Comparison of ENCODE assay signal across 16 cellular contexts in the genomic region with DNA sequence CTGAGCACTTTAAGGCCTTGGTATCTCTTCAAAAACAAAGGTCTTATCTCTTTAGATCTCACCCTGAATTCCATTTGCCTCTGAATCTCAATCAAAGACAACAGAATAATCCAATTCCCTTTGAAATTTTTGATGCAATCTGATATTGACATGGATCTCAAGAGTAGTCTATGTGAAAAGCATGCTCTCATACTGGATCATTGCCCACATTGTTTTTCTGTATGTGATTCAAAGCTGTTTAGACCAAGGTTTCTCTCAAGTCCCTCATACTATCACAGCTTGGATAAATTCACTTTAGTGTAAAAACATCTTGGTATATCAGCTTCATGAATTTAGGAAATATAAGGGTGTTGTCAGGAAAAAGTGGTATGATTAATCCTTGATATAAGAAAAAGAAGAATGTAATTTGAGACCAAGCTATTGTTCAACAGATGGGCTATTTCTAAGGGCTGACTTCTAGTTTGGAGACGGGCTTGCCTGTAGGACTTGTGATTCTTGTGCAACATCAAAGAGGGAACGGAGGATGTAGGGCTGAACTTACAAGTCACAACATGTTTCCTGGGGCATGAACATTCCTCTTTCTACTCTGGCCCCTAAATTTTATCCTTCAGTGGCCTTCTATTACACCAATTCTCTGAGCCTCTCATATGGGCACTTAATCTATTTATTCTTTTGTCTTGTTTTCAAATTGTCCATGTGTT.
A peak's percentile ranks its signal among the peaks of the same experiment; 100 is the strongest.
DNase-seq lines count a peak whose midpoint lies in the region; ATAC-seq and TF ChIP-seq lines count a peak whose summit lies in the region.
"Had no signal": no experiment of that assay in that cellular context is flagged by ENCODE, and none has a peak within 500 bp of the region (broad histone marks: within the 10 kb centered on the region; RNA-seq: fewer than 3 reads in every experiment).

No MANE protein-coding gene starts in this region.

- TF ChIP-seq RAD21 in HCT116 (IDR thresholded peaks at IDR 0.05; ENCODE audit: low read depth) = no peak

- H3K9me2 ChIP-seq in HCT116 (ENCODE audit: insufficient read depth) = no peaks in the 10 kb centered on the region

- TF ChIP-seq CTCF in HCT116 (IDR thresholded peaks at IDR 0.05 in 2 of 3, conservative IDR thresholded peaks at IDR 0.05 in 1 of 3; ENCODE audit: borderline replicate concordance in 1 of 3, insufficient read depth in 1 of 3, low read depth in 2 of 3, low read length in 2 of 3) (no peak), choroid plexus epithelial cell (conservative IDR thresholded peaks at IDR 0.05; ENCODE audit: low read depth, low read length) (no peak), nephron progenitor cell (IDR thresholded peaks at IDR 0.05) (no peak)

- H2AFZ ChIP-seq in HCT116 (ENCODE audit: low read depth, low read length, poor library complexity, severe bottlenecking) = peak overlapping the region; percentile 6

- no peaks in the 10 kb centered on the region for H3K79me2 ChIP-seq in HCT116 (ENCODE audit: insufficient read depth, low read length)

- no peaks in the 10 kb centered on the region for H3K9me3 Mint-ChIP-seq in nephron progenitor cell
- H3K9me3 Mint-ChIP-seq: activated T-helper 17 cell treated with anti-CD3 and anti-CD28 coated beads, Interleukin-2, amount 50 U/mL, for 72 hours; immature natural killer cell had no signal

- H3K27me3 Mint-ChIP-seq in nephron progenitor cell (ENCODE audit: low read depth, poor library complexity) = peaks cover 3% of the 10 kb centered on the region
- H3K27me3 Mint-ChIP-seq: activated T-helper 17 cell treated with anti-CD3 and anti-CD28 coated beads, Interleukin-2, amount 50 U/mL, for 72 hours had no signal

- no peak for ATAC-seq in HCT116
- ATAC-seq in HG03521 (IDR thresholded peaks at IDR 0.05; ENCODE audit: unreplicated experiment) = no peak
- no peak for ATAC-seq in HG02852 (IDR thresholded peaks at IDR 0.05; ENCODE audit: unreplicated experiment)
- ATAC-seq: activated T-helper 17 cell treated with anti-CD3 and anti-CD28 coated beads, Interleukin-2, amount 50 U/mL, for 72 hours; body of pancreas; right cardiac atrium had no signal

- POLR2A ChIA-PET in HCT116 (lab: Charles Lee) = no interaction called here

- no peak overlapping the region for H3K27ac ChIP-seq in HCT116 (ENCODE audit: low read depth, low read length)
- H3K27ac ChIP-seq: body of pancreas, SJSA1 had no signal

- H3K9me3 ChIP-seq in HCT116 (ENCODE audit: control insufficient read depth in 1 of 2, insufficient read depth in 1 of 2, low read depth in 1 of 2, low read length in 2 of 2) = no peaks in the 10 kb centered on the region
- H3K9me3 ChIP-seq: body of pancreas, MG63, SJSA1 had no signal

- RAD21 ChIA-PET in HCT116 (lab: Charles Lee; ENCODE audit: low non-redundant PET in 1 of 2, low total read pairs in 2 of 2, uncharacterized antibody in 2 of 2, unreplicated experiment in 2 of 2) = no interaction called here

- BruUV-seq in HCT116 (replicated peaks; lab: Mats Ljungman, UMichigan) = no TSS peak

- H3K27ac Mint-ChIP-seq in nephron progenitor cell = peak overlapping the region; percentile 73
- H3K27ac Mint-ChIP-seq: activated T-helper 17 cell treated with anti-CD3 and anti-CD28 coated beads, Interleukin-2, amount 50 U/mL, for 72 hours; immature natural killer cell had no signal

- no peaks in the 10 kb centered on the region for H3K27me3 ChIP-seq in HCT116 (ENCODE audit: insufficient read depth, low read length)
- H3K27me3 ChIP-seq: body of pancreas, MG63, SJSA1 had no signal

- no peak overlapping the region for H3K4me3 Mint-ChIP-seq in nephron progenitor cell
- H3K4me3 Mint-ChIP-seq: activated T-helper 17 cell treated with anti-CD3 and anti-CD28 coated beads, Interleukin-2, amount 50 U/mL, for 72 hours; immature natural killer cell had no signal

- no peaks in the 10 kb centered on the region for H3K4me1 ChIP-seq in HCT116 (ENCODE audit: control insufficient read depth in 1 of 2, insufficient read depth in 2 of 2, low read length in 2 of 2)
- H3K4me1 ChIP-seq: body of pancreas had no signal

- no peak for TF ChIP-seq POLR2A in HCT116 (IDR thresholded peaks at IDR 0.05; ENCODE audit: borderline replicate concordance, extremely low read depth, insufficient read depth, insufficient read length)

- CTCF ChIA-PET in HCT116 (lab: Charles Lee) = no interaction called here

- no peak for DNase-seq in HCT116 (ENCODE audit: low read depth, low spot score)
- DNase-seq in NCI-H524 (lab: John Stamatoyannopoulos, UW) = peak; percentile 23 to 68
- peak; percentile 90 for DNase-seq in choroid plexus epithelial cell (ENCODE audit: low read depth)
- DNase-seq in nephron progenitor cell = no peak
- no peak for DNase-seq in stimulated activated CD4-positive, alpha-beta T cell treated with anti-CD3 and anti-CD28 coated beads, Interleukin-2, amount 100 ng/mL, for 48 hours
- DNase-seq in NCI-H1436 (lab: John Stamatoyannopoulos, UW) = no peak
- DNase-seq: activated CD4-positive, alpha-beta T cell treated with anti-CD3 and anti-CD28 coated beads for 48 hours; immature natural killer cell; MG63; NCI-H526; right cardiac atrium had no signal

- H3K4me1 Mint-ChIP-seq in nephron progenitor cell = peaks cover 36% of the 10 kb centered on the region
- H3K4me1 Mint-ChIP-seq: activated T-helper 17 cell treated with anti-CD3 and anti-CD28 coated beads, Interleukin-2, amount 50 U/mL, for 72 hours; immature natural killer cell had no signal

- H3K4me2 ChIP-seq in HCT116 (ENCODE audit: low read length) = no peak overlapping the region

- H3K4me3 ChIP-seq in HCT116 (replicated peaks in 1 of 2; ENCODE audit: low read depth in 1 of 2, low read length in 2 of 2) (no peak overlapping the region), choroid plexus epithelial cell (ENCODE audit: low read depth, low read length) (no peak overlapping the region)
- H3K4me3 ChIP-seq: body of pancreas, MG63, SJSA1 had no signal

- H3K9ac ChIP-seq in HCT116 (ENCODE audit: low read length) = no peak overlapping the region

- no peaks in the 10 kb centered on the region for H3K36me3 ChIP-seq in HCT116 (ENCODE audit: control insufficient read depth in 1 of 2, insufficient read depth in 2 of 2, low read length in 2 of 2)
- H3K36me3 ChIP-seq: MG63, SJSA1 had no signal

- H3K36me3 Mint-ChIP-seq in nephron progenitor cell (ENCODE audit: low read depth) = no peaks in the 10 kb centered on the region
- H3K36me3 Mint-ChIP-seq: immature natural killer cell had no signal

- intact Hi-C loops in HCT116 (cut with micrococcal nuclease) = no loop called here

- H4K20me1 ChIP-seq in HCT116 (ENCODE audit: insufficient read depth) = no peaks in the 10 kb centered on the region

TF ChIP-seq in HCT116, 20 proteins besides CTCF, POLR2A, EP300 and RAD21:
- no peak for TF ChIP-seq EZH2phosphoT487 (IDR thresholded peaks at IDR 0.05; ENCODE audit: borderline replicate concordance)
- no peak for TF ChIP-seq SRF (IDR thresholded peaks at IDR 0.05; ENCODE audit: low read depth)
- no peak for TF ChIP-seq EZH2 (IDR thresholded peaks at IDR 0.05)
- TF ChIP-seq, protein P1, sequence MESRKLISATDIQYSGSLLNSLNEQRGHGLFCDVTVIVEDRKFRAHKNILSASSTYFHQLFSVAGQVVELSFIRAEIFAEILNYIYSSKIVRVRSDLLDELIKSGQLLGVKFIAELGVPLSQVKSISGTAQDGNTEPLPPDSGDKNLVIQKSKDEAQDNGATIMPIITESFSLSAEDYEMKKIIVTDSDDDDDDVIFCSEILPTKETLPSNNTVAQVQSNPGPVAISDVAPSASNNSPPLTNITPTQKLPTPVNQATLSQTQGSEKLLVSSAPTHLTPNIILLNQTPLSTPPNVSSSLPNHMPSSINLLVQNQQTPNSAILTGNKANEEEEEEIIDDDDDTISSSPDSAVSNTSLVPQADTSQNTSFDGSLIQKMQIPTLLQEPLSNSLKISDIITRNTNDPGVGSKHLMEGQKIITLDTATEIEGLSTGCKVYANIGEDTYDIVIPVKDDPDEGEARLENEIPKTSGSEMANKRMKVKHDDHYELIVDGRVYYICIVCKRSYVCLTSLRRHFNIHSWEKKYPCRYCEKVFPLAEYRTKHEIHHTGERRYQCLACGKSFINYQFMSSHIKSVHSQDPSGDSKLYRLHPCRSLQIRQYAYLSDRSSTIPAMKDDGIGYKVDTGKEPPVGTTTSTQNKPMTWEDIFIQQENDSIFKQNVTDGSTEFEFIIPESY (IDR thresholded peaks at IDR 0.05; ENCODE audit: extremely low read depth, insufficient replicate concordance, low read length) = no peak
- TF ChIP-seq POLR2AphosphoS5 (IDR thresholded peaks at IDR 0.05; ENCODE audit: low read depth, low read length) = no peak
TF ChIP-seq in HCT116: peak in this region for 0.

Comparison
In these comparisons a context has a peak if more than half of its experiments do, and no peak if none do; other contexts are left out.
1. DNase-seq: peak in NCI-H524 (2 of 2) and choroid plexus epithelial cell (single experiment); none in HCT116 (single experiment), nephron progenitor cell (single experiment), stimulated activated CD4-positive, alpha-beta T cell treated with anti-CD3 and anti-CD28 coated beads, Interleukin-2, amount 100 ng/mL, for 48 hours (0 of 2) and NCI-H1436 (single experiment).